ENCODE assay signal across 17 cellular contexts in the genomic region with DNA sequence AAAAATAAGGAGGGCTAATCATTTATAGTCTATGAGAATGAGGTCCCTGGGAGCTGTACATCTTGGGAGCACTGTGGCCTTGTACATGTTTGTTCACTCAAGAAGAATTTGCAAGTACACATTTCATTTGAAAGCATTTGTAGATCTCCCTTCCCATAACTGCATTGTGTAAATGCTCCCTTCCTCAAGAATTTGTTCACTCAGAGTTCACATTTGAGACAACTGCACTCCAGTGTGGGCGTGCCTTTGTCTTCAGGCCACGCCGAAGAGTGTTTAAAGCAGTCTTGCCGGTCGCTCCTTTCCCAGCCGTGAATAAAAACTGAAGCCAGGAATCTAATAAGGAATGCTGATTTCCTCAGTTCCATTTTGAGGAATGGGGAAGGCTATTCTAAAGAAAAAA.
"Had no signal": no experiment of that assay in that cellular context is flagged by ENCODE, and none has a peak within 500 bp of the region (broad histone marks: within the 10 kb centered on the region; RNA-seq: fewer than 3 reads in every experiment).

No MANE protein-coding gene starts in this region.

- ATAC-seq: activated CD4-positive, CD25-positive, alpha-beta regulatory T cell treated with anti-CD3 and anti-CD28 coated beads, Interleukin-2, amount 50 U/mL, for 24 hours; pancreas; stimulated activated naive CD8-positive, alpha-beta T cell treated with anti-CD3 and anti-CD28 coated beads, Interleukin-15, Interleukin-2, amounts not matched to agents 100 U/mL and 50 U/mL, for 24 hours had no signal

- DNase-seq: activated naive CD4-positive, alpha-beta T cell; activated T-cell treated with anti-CD3 and anti-CD28 coated beads for 4 hours; erythroblast; hypothalamus; kidney glomerular epithelial cell; naive B cell; pancreas; retina; stimulated activated CD4-positive, alpha-beta T cell treated with anti-CD3 and anti-CD28 coated beads, Interleukin-4, amount 100 ng/mL, for 4 hours; stimulated activated CD8-positive, alpha-beta memory T cell treated with anti-CD3 and anti-CD28 coated beads, Interleukin-4, amount 100 ng/mL, for 48 hours; stimulated activated naive CD8-positive, alpha-beta T cell treated with anti-CD3 and anti-CD28 coated beads, Interleukin-15, Interleukin-2, amounts not matched to agents 100 U/mL and 50 U/mL, for 24 hours; T-helper 9 cell had no signal

- H3K27ac Mint-ChIP-seq: naive B cell had no signal

- H3K4me1 ChIP-seq: pancreas had no signal

- FAIRE-seq: colon, pancreas had no signal

- H3K4me1 Mint-ChIP-seq: naive B cell had no signal

- H3K27ac ChIP-seq: ascending aorta, pancreas, SK-N-MC, skin epidermis had no signal

- H3K27me3 ChIP-seq: ascending aorta, pancreas had no signal

- H3K4me3 Mint-ChIP-seq: naive B cell had no signal

- H3K27me3 Mint-ChIP-seq: naive B cell had no signal

- H3K9me3 ChIP-seq: ascending aorta, pancreas had no signal

- H3K36me3 Mint-ChIP-seq: naive B cell had no signal

- H3K36me3 ChIP-seq: ascending aorta, pancreas had no signal

- H3K4me3 ChIP-seq: ascending aorta, pancreas, SK-N-MC, skin epidermis had no signal
